Comparison of ENCODE assay signal across 10 cellular contexts in the genomic region with DNA sequence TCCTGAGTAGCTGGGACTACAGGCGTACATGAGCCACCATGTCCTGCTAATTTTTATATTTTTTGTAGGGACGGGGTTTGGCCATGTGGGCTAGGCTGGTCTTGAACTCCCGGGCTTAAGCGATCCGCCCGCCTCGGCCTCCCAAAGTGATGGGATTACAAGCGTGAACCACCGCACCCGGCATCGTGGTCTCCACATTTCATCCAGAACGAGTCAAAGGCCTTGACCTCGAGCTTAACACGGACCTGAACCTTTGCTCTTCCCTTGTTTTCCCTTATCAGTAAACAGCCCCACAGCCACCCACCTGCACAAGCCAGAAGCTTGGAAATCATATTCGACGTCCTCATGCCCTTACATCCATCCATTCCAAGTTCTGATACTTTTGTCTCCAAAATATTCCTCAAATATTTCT. TPM values are rescaled to one million over a fixed set of nuclear protein-coding genes. Genes with fewer than 3 reads are reported as not detected.
A peak's percentile ranks its signal among the peaks of the same experiment; 100 is the strongest.
DNase-seq lines count a peak whose midpoint lies in the region; ATAC-seq and TF ChIP-seq lines count a peak whose summit lies in the region.
"Had no signal": no experiment of that assay in that cellular context is flagged by ENCODE, and none has a peak within 500 bp of the region (broad histone marks: within the 10 kb centered on the region; RNA-seq: fewer than 3 reads in every experiment).

No MANE protein-coding gene starts in this region.

- H3K79me2 ChIP-seq in OCI-LY3 (ENCODE audit: low read length), result peaks cover 53% of the 10 kb centered on the region

- H3K4me1 Mint-ChIP-seq in Caco-2 (ENCODE audit: low read depth, unreplicated experiment), result peaks cover 29% of the 10 kb centered on the region
- H3K4me1 Mint-ChIP-seq in endothelial cell (ENCODE audit: unreplicated experiment), result peaks cover 35% of the 10 kb centered on the region
- peaks cover 34% of the 10 kb centered on the region for H3K4me1 Mint-ChIP-seq in osteocyte (ENCODE audit: unreplicated experiment)

- CTCF ChIA-PET in Caco-2 (lab: Charles Lee), result no interaction called here

- ATAC-seq in HG02763 (IDR thresholded peaks at IDR 0.05; ENCODE audit: unreplicated experiment), result no peak
- ATAC-seq in GM18517 (IDR thresholded peaks at IDR 0.05; ENCODE audit: unreplicated experiment), result no peak

- peak overlapping the region; percentile 96 for H3K9ac ChIP-seq in OCI-LY3 (ENCODE audit: low read length)

- H4K20me1 ChIP-seq in OCI-LY3 (ENCODE audit: insufficient read depth, low read length), result peaks cover 22% of the 10 kb centered on the region

- POLR2A ChIA-PET in Caco-2 (lab: Charles Lee), result no interaction called here

- peak overlapping the region; percentile 85 for H3K4me2 ChIP-seq in OCI-LY3 (ENCODE audit: low read length)

- H3K4me3 ChIP-seq in Caco-2 (ENCODE audit: low read depth, low read length) (peak overlapping the region; percentile 76), OCI-LY3 (ENCODE audit: low read length) (peak overlapping the region; percentile 86)

- H3K4me1 ChIP-seq in Caco-2, result peaks cover 13% of the 10 kb centered on the region
- H3K4me1 ChIP-seq in OCI-LY3 (ENCODE audit: low read length), result peaks cover 24% of the 10 kb centered on the region

- H3K27me3 Mint-ChIP-seq in Caco-2 (ENCODE audit: insufficient read depth, unreplicated experiment) (no peaks in the 10 kb centered on the region), endothelial cell (ENCODE audit: unreplicated experiment) (peaks cover 6% of the 10 kb centered on the region), osteocyte (ENCODE audit: unreplicated experiment) (no peaks in the 10 kb centered on the region)

- H3K36me3 Mint-ChIP-seq in Caco-2 (ENCODE audit: insufficient read depth, unreplicated experiment) (peaks cover 40% of the 10 kb centered on the region), endothelial cell (ENCODE audit: low read depth, unreplicated experiment) (peaks cover 15% of the 10 kb centered on the region), osteocyte (ENCODE audit: unreplicated experiment) (peaks cover 7% of the 10 kb centered on the region)

- H3K27ac ChIP-seq in OCI-LY3 (ENCODE audit: low read length), result peak overlapping the region; percentile 86

- BruUV-seq in Caco-2 (replicated peaks; lab: Mats Ljungman, UMichigan), result no TSS peak

- TF ChIP-seq CTCF in Caco-2 (IDR thresholded peaks at IDR 0.05; ENCODE audit: insufficient read depth in 1 of 2, low read depth in 1 of 2, low read length in 1 of 2, severe bottlenecking in 1 of 2, unreplicated experiment in 1 of 2) (no peak), OCI-LY3 (IDR thresholded peaks at IDR 0.05; ENCODE audit: low read depth, low read length) (no peak), endothelial cell (IDR thresholded peaks at IDR 0.05; ENCODE audit: unreplicated experiment) (no peak), osteocyte (IDR thresholded peaks at IDR 0.05) (no peak)

- H3K9me3 Mint-ChIP-seq in Caco-2 (ENCODE audit: unreplicated experiment), result no peaks in the 10 kb centered on the region
- no peaks in the 10 kb centered on the region for H3K9me3 Mint-ChIP-seq in endothelial cell (ENCODE audit: unreplicated experiment)
- no peaks in the 10 kb centered on the region for H3K9me3 Mint-ChIP-seq in osteocyte (ENCODE audit: unreplicated experiment)

- peaks cover 1% of the 10 kb centered on the region; the same call in 1 of the 2 replicates for H3K36me3 ChIP-seq in Caco-2 (ENCODE audit: control insufficient read depth, insufficient read depth, low read length)
- no peaks in the 10 kb centered on the region for H3K36me3 ChIP-seq in OCI-LY3 (replicated peaks; ENCODE audit: low read depth, low read length)

- intact Hi-C loops in Caco-2 (cut with micrococcal nuclease; ENCODE audit: unreplicated experiment), result no loop called here

- H3K4me3 Mint-ChIP-seq in Caco-2 (ENCODE audit: unreplicated experiment), result peak overlapping the region; percentile 89
- H3K4me3 Mint-ChIP-seq in endothelial cell (ENCODE audit: unreplicated experiment), result peak overlapping the region; percentile 99
- H3K4me3 Mint-ChIP-seq in osteocyte (ENCODE audit: unreplicated experiment), result peak overlapping the region; percentile 100

- H2AFZ ChIP-seq in OCI-LY3 (ENCODE audit: low read depth, low read length), result no peak overlapping the region

- H3K27ac Mint-ChIP-seq in Caco-2 (ENCODE audit: unreplicated experiment) (peak overlapping the region; percentile 97), endothelial cell (ENCODE audit: unreplicated experiment) (peak overlapping the region; percentile 98), osteocyte (ENCODE audit: unreplicated experiment) (peak overlapping the region; percentile 100)

- no peaks in the 10 kb centered on the region for H3K27me3 ChIP-seq in Caco-2 (replicated peaks; ENCODE audit: control insufficient read depth, insufficient read depth, low read length)
- no peaks in the 10 kb centered on the region for H3K27me3 ChIP-seq in OCI-LY3 (ENCODE audit: low read depth, low read length)

- DNase-seq in Caco-2 (no peak), endothelial cell (ENCODE audit: low spot score) (no peak), osteocyte (ENCODE audit: extremely low spot score, unreplicated experiment) (no peak), NCI-H446 treated with DMSO at 0.1 percent for 48 hours (lab: John Stamatoyannopoulos, UW) (no peak)
- no peak for DNase-seq in activated CD4-positive, CD25-positive, alpha-beta regulatory T cell (lab: John Stamatoyannopoulos, UW)
- DNase-seq: erythroblast, NCI-H510A had no signal

- no peaks in the 10 kb centered on the region for H3K9me3 ChIP-seq in Caco-2
- no peaks in the 10 kb centered on the region for H3K9me3 ChIP-seq in OCI-LY3 (ENCODE audit: insufficient read depth, low read length)

RNA-seq across cellular contexts. Expression of gene PTPN23, which starts 1.3 kb away (rescaled TPM):
- total RNA-seq in Caco-2 (2022) (46.8 and 49.6 TPM in 2 replicates), endothelial cell (ENCODE audit: unreplicated experiment) (47.8 TPM), osteocyte (57.7 and 60.8 TPM in 2 replicates)
